Comparison of ENCODE assay signal across 8 cellular contexts in the genomic region with DNA sequence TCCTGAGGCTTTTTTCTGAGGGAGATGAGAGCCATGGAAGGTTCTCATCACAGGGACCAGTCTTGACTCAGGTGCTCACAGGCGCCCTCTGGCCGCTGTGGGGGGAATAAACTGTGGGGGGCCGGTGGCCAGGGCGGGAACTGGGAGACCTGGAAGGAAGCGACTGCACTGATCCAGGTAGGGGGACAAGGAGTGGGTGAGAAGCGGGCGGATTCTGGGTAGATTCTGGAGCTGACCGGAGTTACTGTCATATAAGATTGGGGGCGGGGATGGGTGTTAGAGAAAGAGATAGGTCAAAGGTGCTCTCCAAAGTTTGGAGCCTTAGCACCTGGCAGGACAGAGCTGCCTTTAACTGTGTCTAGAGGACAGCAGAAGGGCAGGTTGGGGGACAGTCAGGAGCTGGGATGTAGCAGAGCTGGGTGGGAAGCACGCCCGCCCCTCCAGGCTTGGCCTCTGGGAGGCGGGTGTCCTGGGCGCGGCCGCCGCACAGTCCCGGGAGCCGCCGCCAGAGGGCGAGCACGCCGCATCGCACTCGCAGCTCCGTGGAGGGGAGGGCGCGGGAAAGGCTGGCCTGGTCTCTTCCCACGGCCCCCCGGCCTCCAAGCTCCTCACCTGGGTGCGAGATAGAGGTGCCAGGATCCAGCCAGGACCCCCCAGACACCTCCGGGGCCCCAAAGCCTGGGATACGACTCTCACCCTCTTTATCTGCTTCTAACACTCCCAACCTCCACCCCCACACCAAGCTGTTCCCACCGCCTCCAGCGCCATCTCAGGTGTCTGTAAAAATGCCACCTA. TPM values are rescaled to one million over a fixed set of nuclear protein-coding genes. Genes with fewer than 3 reads are reported as not detected.
DNase-seq lines count a peak whose midpoint lies in the region; ATAC-seq, FAIRE-seq and TF ChIP-seq lines count a peak whose summit lies in the region.

No MANE protein-coding gene starts in this region.

- H3K4me1 ChIP-seq in GM23338 (ENCODE audit: insufficient read depth) = no peaks in the 10 kb centered on the region; the same call in 1 of the 2 replicates
- H3K4me1 ChIP-seq in astrocyte (ENCODE audit: insufficient read depth, low read length) = no peaks in the 10 kb centered on the region

- no peaks in the 10 kb centered on the region for H3K9me3 Mint-ChIP-seq in GM23338
- H3K9me3 Mint-ChIP-seq in astrocyte (ENCODE audit: unreplicated experiment) = no peaks in the 10 kb centered on the region

- H3K36me3 Mint-ChIP-seq in GM23338 (ENCODE audit: low read depth) (no peaks in the 10 kb centered on the region), astrocyte (ENCODE audit: low read depth, unreplicated experiment) (no peaks in the 10 kb centered on the region)

- H3K27me3 Mint-ChIP-seq in GM23338 (ENCODE audit: insufficient read depth, low read depth, poor library complexity) (peaks cover 4% of the 10 kb centered on the region), astrocyte (ENCODE audit: low read depth, unreplicated experiment) (peaks cover 7% of the 10 kb centered on the region)

- peak overlapping the region; percentile 90 for H2AFZ ChIP-seq in GM23338
- peak overlapping the region; percentile 92 for H2AFZ ChIP-seq in astrocyte (ENCODE audit: low read depth, low read length)

- FAIRE-seq in astrocyte (lab: Jason Lieb, UNC) = no peak

- H3K27me3 ChIP-seq in GM23338 (ENCODE audit: insufficient read depth) (no peaks in the 10 kb centered on the region), astrocyte (ENCODE audit: insufficient read depth, low read length) (no peaks in the 10 kb centered on the region)

- H3K9ac ChIP-seq in astrocyte (ENCODE audit: low read length) = peak overlapping the region; percentile 69

- H3K9me2 ChIP-seq in GM23338 (ENCODE audit: insufficient read depth) = no peaks in the 10 kb centered on the region

- TF ChIP-seq CTCF in GM23338 (conservative IDR thresholded peaks at IDR 0.05; ENCODE audit: low read depth in 2 of 2) = peak; percentile 68 to 91
- peak; percentile 42 for TF ChIP-seq CTCF in astrocyte (IDR thresholded peaks at IDR 0.05; ENCODE audit: insufficient read depth, low read depth, low read length)

- no peaks in the 10 kb centered on the region for H3K36me3 ChIP-seq in GM23338 (ENCODE audit: insufficient read depth)
- H3K36me3 ChIP-seq in astrocyte (ENCODE audit: insufficient read depth, low read length) = no peaks in the 10 kb centered on the region

- H3K27ac ChIP-seq in GM23338 (ENCODE audit: low read depth) (peak overlapping the region; percentile 87), astrocyte (ENCODE audit: low read depth, low read length) (peak overlapping the region; percentile 43)

- intact Hi-C loops in sciatic nerve (cut with DNase I) = no loop called here

- DNase-seq in COR-L47 (lab: John Stamatoyannopoulos, UW) = peak; percentile 75
- peak; percentile 88 for DNase-seq in GM23338 (ENCODE audit: low spot score)
- DNase-seq in NCI-H1417 treated with DMSO at 0.1 percent for 48 hours (lab: John Stamatoyannopoulos, UW) = peak; percentile 60
- DNase-seq in T-helper 22 cell (ENCODE audit: low read depth) = peak; percentile 48
- DNase-seq in astrocyte (ENCODE audit: low read depth) = no peak
- peak in 49 of 51 donors; percentile 11 to 86 (median 61) for DNase-seq in hypothalamus (lab: John Stamatoyannopoulos, UW)
- peak; percentile 88 for DNase-seq in sciatic nerve (ENCODE audit: low spot score)

- H3K79me2 ChIP-seq in GM23338 (replicated peaks; ENCODE audit: insufficient read depth) (no peaks in the 10 kb centered on the region), astrocyte (ENCODE audit: insufficient read depth, low read length) (no peaks in the 10 kb centered on the region)

- H3K4me3 Mint-ChIP-seq in GM23338 (peak overlapping the region; percentile 68), astrocyte (ENCODE audit: unreplicated experiment) (peak overlapping the region; percentile 84)

- H3K4me2 ChIP-seq in GM23338 (peak overlapping the region; percentile 88), astrocyte (ENCODE audit: low read length) (peak overlapping the region; percentile 94)

- H3F3A ChIP-seq in GM23338 (replicated peaks; ENCODE audit: low read depth) = no peaks in the 10 kb centered on the region

- H4K20me1 ChIP-seq in GM23338 (replicated peaks; ENCODE audit: insufficient read depth) = no peaks in the 10 kb centered on the region
- H4K20me1 ChIP-seq in astrocyte (ENCODE audit: insufficient read depth, low read length) = no peaks in the 10 kb centered on the region

- H3K27ac Mint-ChIP-seq in GM23338 (peak overlapping the region; percentile 85), astrocyte (ENCODE audit: unreplicated experiment) (peak overlapping the region; percentile 86)

- ATAC-seq in GM23338 (peak; percentile 95), sciatic nerve (peak; percentile 95), GM21390 (IDR thresholded peaks at IDR 0.05; ENCODE audit: unreplicated experiment) (no peak)

- peaks cover 3% of the 10 kb centered on the region; the same call in 2 of the 3 replicates for H3K4me1 Mint-ChIP-seq in GM23338
- H3K4me1 Mint-ChIP-seq in astrocyte (ENCODE audit: low read depth, unreplicated experiment) = peaks cover 2% of the 10 kb centered on the region

- H3K4me3 ChIP-seq in GM23338 (peak overlapping the region; percentile 60), astrocyte (ENCODE audit: insufficient read depth, low read depth, low read length) (peak overlapping the region; percentile 58)

- H3K9me3 ChIP-seq in astrocyte (ENCODE audit: insufficient read depth, low read depth, low read length) = no peaks in the 10 kb centered on the region

TF ChIP-seq in GM23338, 12 proteins besides CTCF, POLR2A, EP300 and RAD21 (continues in another document):
- TF ChIP-seq STAT1 (IDR thresholded peaks at IDR 0.05; ENCODE audit: unreplicated experiment) = no peak

RNA-seq across cellular contexts. Expression of a gene that starts 4.2 kb away (rescaled TPM):
- total RNA-seq in GM23338 (2014; rRNA removed; shearing (Covaris generic)) = 0.28 TPM in 1 of 2 replicates, not detected in the other
- 0.10 and 0.18 TPM in 2 replicates for polyA plus RNA-seq in GM23338 (2016; fragmentation: Nextera tagmentation; extraction: Ambion mirVana)
- total RNA-seq in astrocyte = 0.14 TPM in 1 of 2 replicates, not detected in the other
- not detected for total RNA-seq in sciatic nerve

RNA-seq across cellular contexts. Expression of a gene that starts 8.2 kb away (rescaled TPM):
- total RNA-seq in GM23338 (2014; rRNA removed; shearing (Covaris generic)) = 46.5 and 63.9 TPM in 2 replicates
- polyA plus RNA-seq in GM23338 (2016; fragmentation: Nextera tagmentation; extraction: Ambion mirVana) = 255 and 290 TPM in 2 replicates
- total RNA-seq in astrocyte (34.0 and 35.5 TPM in 2 replicates), sciatic nerve (13.7 TPM)

RNA-seq across cellular contexts. Expression of a gene that starts 19.6 kb away (rescaled TPM):
- total RNA-seq in GM23338 (2014; rRNA removed; shearing (Covaris generic)) = 67.0 and 69.7 TPM in 2 replicates
- polyA plus RNA-seq in GM23338 (2016; fragmentation: Nextera tagmentation; extraction: Ambion mirVana) = 121 and 127 TPM in 2 replicates
- total RNA-seq in astrocyte = 40.6 and 48.5 TPM in 2 replicates
- 102 TPM for total RNA-seq in sciatic nerve

RNA-seq across cellular contexts. Expression of a gene that starts 26.8 kb away (rescaled TPM):
- 724 and 760 TPM in 2 replicates for total RNA-seq in GM23338 (2014; rRNA removed; shearing (Covaris generic))
- polyA plus RNA-seq in GM23338 (2016; fragmentation: Nextera tagmentation; extraction: Ambion mirVana) = 1,131 and 1,182 TPM in 2 replicates
- total RNA-seq in astrocyte (2,193 and 2,309 TPM in 2 replicates), sciatic nerve (454 TPM)

RNA-seq across cellular contexts. Expression of a gene that starts 30.1 kb away (rescaled TPM):
- total RNA-seq in GM23338 (2014; rRNA removed; shearing (Covaris generic)) = 0.14 and 1.2 TPM in 2 replicates
- polyA plus RNA-seq in GM23338 (2016; fragmentation: Nextera tagmentation; extraction: Ambion mirVana) = 0.06 and 0.31 TPM in 2 replicates
- total RNA-seq in astrocyte (8.4 and 9.6 TPM in 2 replicates), sciatic nerve (131 TPM)
